ENCODE assay signal across 1 cellular context in genomic region chr3:49667701-49668413, GRCh38.
A peak's percentile ranks its signal among the peaks of the same experiment; 100 is the strongest.
TF ChIP-seq lines count a peak whose summit lies in the region.

No MANE protein-coding gene starts in this region.

TF ChIP-seq in HepG2, 621 proteins besides CTCF, POLR2A, EP300 and RAD21 (continued from another document and continues in another):
- no peak for TF ChIP-seq ZNF710 (CRISPR knock-in tag; IDR thresholded peaks at IDR 0.05; ENCODE audit: borderline replicate concordance)
- TF ChIP-seq NFKBIZ (CRISPR knock-in tag; IDR thresholded peaks at IDR 0.05): no peak
- no peak for TF ChIP-seq SALL2 (CRISPR knock-in tag; IDR thresholded peaks at IDR 0.05)
- TF ChIP-seq ZFX (CRISPR knock-in tag; IDR thresholded peaks at IDR 0.05; ENCODE audit: low read depth): no peak
- TF ChIP-seq NR2F2 (IDR thresholded peaks at IDR 0.05; ENCODE audit: borderline replicate concordance, low read depth): no peak
- no peak for TF ChIP-seq ZNF775 (CRISPR knock-in tag; IDR thresholded peaks at IDR 0.05; ENCODE audit: borderline replicate concordance)
- TF ChIP-seq KDM5B (CRISPR knock-in tag; IDR thresholded peaks at IDR 0.05; ENCODE audit: borderline replicate concordance): peak; percentile 62; the same call in 1 of the 2 replicates
- TF ChIP-seq TBP (CRISPR knock-in tag; IDR thresholded peaks at IDR 0.05): no peak
- TF ChIP-seq ARID4A (CRISPR knock-in tag; IDR thresholded peaks at IDR 0.05; ENCODE audit: borderline replicate concordance): no peak
- no peak for TF ChIP-seq ZNF709 (CRISPR knock-in tag; IDR thresholded peaks at IDR 0.05)
- no peak for TF ChIP-seq CHCHD3 (CRISPR knock-in tag; IDR thresholded peaks at IDR 0.05)
- no peak for TF ChIP-seq ZBTB34 (CRISPR knock-in tag; IDR thresholded peaks at IDR 0.05)
- no peak for TF ChIP-seq ZZZ3 (CRISPR knock-in tag; IDR thresholded peaks at IDR 0.05; ENCODE audit: borderline replicate concordance)
- no peak for TF ChIP-seq DR1 (CRISPR knock-in tag; IDR thresholded peaks at IDR 0.05)
- TF ChIP-seq ZNF263 (CRISPR knock-in tag; IDR thresholded peaks at IDR 0.05): no peak
- TF ChIP-seq REST (IDR thresholded peaks at IDR 0.05; ENCODE audit: borderline replicate concordance in 1 of 2, low read depth in 1 of 2, low read length in 2 of 2): no peak
- no peak for TF ChIP-seq ZNF276 (CRISPR knock-in tag; IDR thresholded peaks at IDR 0.05; ENCODE audit: low read depth)
- no peak for TF ChIP-seq ARNTL (CRISPR knock-in tag; IDR thresholded peaks at IDR 0.05)
- no peak for TF ChIP-seq ZNF484 (CRISPR knock-in tag; IDR thresholded peaks at IDR 0.05; ENCODE audit: borderline replicate concordance, low read depth)
- no peak for TF ChIP-seq PRDM10 (CRISPR knock-in tag; IDR thresholded peaks at IDR 0.05; ENCODE audit: low read depth)
- no peak for TF ChIP-seq FOXO1 (CRISPR knock-in tag; IDR thresholded peaks at IDR 0.05)
- no peak for TF ChIP-seq ZNF251 (CRISPR knock-in tag; IDR thresholded peaks at IDR 0.05)
- TF ChIP-seq ZNF317 (CRISPR knock-in tag; IDR thresholded peaks at IDR 0.05): peak; percentile 37; the same call in 1 of the 2 replicates
- TF ChIP-seq CEBPZ (IDR thresholded peaks at IDR 0.05; ENCODE audit: low read length): no peak
- no peak for TF ChIP-seq ZNF703 (CRISPR knock-in tag; IDR thresholded peaks at IDR 0.05; ENCODE audit: borderline replicate concordance)
- no peak for TF ChIP-seq ZNF800 (CRISPR knock-in tag; IDR thresholded peaks at IDR 0.05)
- TF ChIP-seq HES4 (CRISPR knock-in tag; IDR thresholded peaks at IDR 0.05; ENCODE audit: borderline replicate concordance): 0 out of 2 replicates have a peak, but pooled peaks have one; percentile 41
- no peak for TF ChIP-seq ZNF83 (CRISPR knock-in tag; IDR thresholded peaks at IDR 0.05; ENCODE audit: borderline replicate concordance)
